ENCODE assay signal across 8 cellular contexts in the genomic region with DNA sequence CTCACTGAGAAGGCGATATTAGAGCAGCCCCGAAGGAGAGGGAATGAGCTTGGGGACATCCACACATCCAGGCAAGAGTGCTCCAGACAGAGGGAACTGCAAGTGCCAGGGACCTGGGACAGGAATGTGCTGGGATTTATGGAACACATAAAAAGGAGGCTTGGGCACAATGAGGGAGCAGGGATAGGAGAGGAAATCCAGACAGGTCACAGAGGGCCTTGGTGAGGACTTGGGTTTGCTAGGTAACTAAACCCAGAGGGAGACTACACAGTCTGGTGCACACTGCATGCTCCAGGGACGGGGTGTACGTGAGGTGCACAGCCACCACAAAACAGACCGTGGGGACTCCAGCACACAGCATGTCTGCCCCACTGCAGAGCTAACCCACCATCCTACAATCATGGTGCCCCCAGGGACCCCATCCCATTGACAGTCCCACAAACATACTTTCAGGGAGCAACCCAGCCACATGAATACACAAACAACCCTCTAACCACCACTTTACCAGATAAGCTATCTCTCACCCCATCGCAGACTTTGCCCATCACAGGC. TPM values are rescaled to one million over a fixed set of nuclear protein-coding genes. Genes with fewer than 3 reads are reported as not detected.
DNase-seq lines count a peak whose midpoint lies in the region; ATAC-seq and TF ChIP-seq lines count a peak whose summit lies in the region.

No MANE protein-coding gene starts in this region.

- no peaks in the 10 kb centered on the region for H3K27me3 Mint-ChIP-seq in T-helper 1 cell treated with Interleukin-12 subunit alpha and Interleukin-12 subunit beta and Interleukin-4 antibody, amounts not matched to agents 30 μg/mL and 1 μg/mL, for 36 hours (ENCODE audit: low read depth)
- H3K27me3 Mint-ChIP-seq in immature natural killer cell (ENCODE audit: low read depth in 3 of 3), result peaks cover 36 to 52% (median 51%) of the 10 kb centered on the region in 3 donors

- H3K9me3 ChIP-seq in subcutaneous abdominal adipose tissue (ENCODE audit: control insufficient read depth in 5 of 5, low read length in 5 of 5), result no peaks in the 10 kb centered on the region

- H3K4me1 ChIP-seq in subcutaneous abdominal adipose tissue (ENCODE audit: control insufficient read depth in 5 of 5, insufficient read depth in 5 of 5, low read length in 5 of 5), result peaks cover 24 to 76% (median 56%) of the 10 kb centered on the region in 5 donors

- no peaks in the 10 kb centered on the region for H3K9me3 Mint-ChIP-seq in T-helper 1 cell treated with Interleukin-12 subunit alpha and Interleukin-12 subunit beta and Interleukin-4 antibody, amounts not matched to agents 30 μg/mL and 1 μg/mL, for 36 hours
- no peaks in the 10 kb centered on the region for H3K9me3 Mint-ChIP-seq in immature natural killer cell

- peaks cover 0 to 4% (median 2%) of the 10 kb centered on the region in 5 donors for H3K36me3 ChIP-seq in subcutaneous abdominal adipose tissue (ENCODE audit: control insufficient read depth in 5 of 5, insufficient read depth in 5 of 5, low read length in 5 of 5)

- H3K27ac Mint-ChIP-seq in T-helper 1 cell treated with Interleukin-12 subunit alpha and Interleukin-12 subunit beta and Interleukin-4 antibody, amounts not matched to agents 30 μg/mL and 1 μg/mL, for 36 hours, result peak overlapping the region; percentile 84
- peak overlapping the region; percentile 97 to 100 (median 99) for H3K27ac Mint-ChIP-seq in immature natural killer cell

- peaks cover 57% of the 10 kb centered on the region for H3K4me1 Mint-ChIP-seq in T-helper 1 cell treated with Interleukin-12 subunit alpha and Interleukin-12 subunit beta and Interleukin-4 antibody, amounts not matched to agents 30 μg/mL and 1 μg/mL, for 36 hours (ENCODE audit: low read depth)
- H3K4me1 Mint-ChIP-seq in immature natural killer cell, result peaks cover 67 to 75% of the 10 kb centered on the region in 2 donors

- H3K4me3 Mint-ChIP-seq in T-helper 1 cell treated with Interleukin-12 subunit alpha and Interleukin-12 subunit beta and Interleukin-4 antibody, amounts not matched to agents 30 μg/mL and 1 μg/mL, for 36 hours, result peak overlapping the region; percentile 80
- H3K4me3 Mint-ChIP-seq in immature natural killer cell, result peak overlapping the region; percentile 68 to 89 (median 77)

- H3K4me3 ChIP-seq in subcutaneous abdominal adipose tissue (ENCODE audit: low read depth in 1 of 5, low read length in 5 of 5), result peak overlapping the region in 1 of 5 donors; percentile 59

- ATAC-seq in HG03469 (IDR thresholded peaks at IDR 0.05; ENCODE audit: unreplicated experiment), result no peak

- no peaks in the 10 kb centered on the region for H3K27me3 ChIP-seq in subcutaneous abdominal adipose tissue (ENCODE audit: control insufficient read depth in 5 of 5, insufficient read depth in 4 of 5, low read length in 5 of 5)

- H3K27ac ChIP-seq in VCaP, result peak overlapping the region; percentile 99
- H3K27ac ChIP-seq in subcutaneous abdominal adipose tissue (ENCODE audit: low read depth, low read length), result peak overlapping the region; percentile 99

- H3K36me3 Mint-ChIP-seq in T-helper 1 cell treated with Interleukin-12 subunit alpha and Interleukin-12 subunit beta and Interleukin-4 antibody, amounts not matched to agents 30 μg/mL and 1 μg/mL, for 36 hours (ENCODE audit: low read depth), result peaks cover 4% of the 10 kb centered on the region
- H3K36me3 Mint-ChIP-seq in immature natural killer cell, result peaks cover 0 to 3% (median 0%) of the 10 kb centered on the region in 3 donors

- peak overlapping the region in 4 of 5 donors; percentile 6 to 35 (median 20) for H3K9ac ChIP-seq in subcutaneous abdominal adipose tissue (ENCODE audit: low read length in 5 of 5)

- no peak for TF ChIP-seq CTCF in VCaP (conservative IDR thresholded peaks at IDR 0.05)

- no peak for DNase-seq in T-helper 1 cell
- no peak for DNase-seq in immature natural killer cell
- DNase-seq in Kasumi-1 (lab: John Stamatoyannopoulos, UW), result no peak
- no peak for DNase-seq in stimulated activated CD8-positive, alpha-beta memory T cell treated with anti-CD3 and anti-CD28 coated beads, Interleukin-4, amount 100 ng/mL, for 48 hours

RNA-seq across cellular contexts. Expression of gene ZFP36, which starts 5.6 kb away (rescaled TPM):
- 100 to 1,000 TPM; 305 to 745 (median 318) TPM for polyA plus RNA-seq in immature natural killer cell

RNA-seq across cellular contexts. Expression of gene MED29, which starts 9.9 kb away (rescaled TPM):
- polyA plus RNA-seq in immature natural killer cell, result 10 to 100 TPM; 41.6 to 64.7 (median 41.8) TPM

RNA-seq across cellular contexts. Expression of gene PAF1, which starts 10.2 kb away (rescaled TPM):
- 10 to 100 TPM; 18.9 to 48.1 (median 31.6) TPM for polyA plus RNA-seq in immature natural killer cell

RNA-seq across cellular contexts. Expression of gene PLEKHG2, which starts 11.4 kb away (rescaled TPM):
- polyA plus RNA-seq in immature natural killer cell, result 1 to 10 TPM in 2 of 3 donors, not detected in 1; 3.7 to 4.3 TPM

RNA-seq across cellular contexts. Expression of gene RPS16, which starts 34.7 kb away (rescaled TPM):
- 1,000 to 10,000 TPM in 1 of 3 donors, 100 to 1,000 TPM in 2; 733 to 1,627 (median 903) TPM for polyA plus RNA-seq in immature natural killer cell
